1 cellular context compared by ENCODE assay signal in the genomic region with DNA sequence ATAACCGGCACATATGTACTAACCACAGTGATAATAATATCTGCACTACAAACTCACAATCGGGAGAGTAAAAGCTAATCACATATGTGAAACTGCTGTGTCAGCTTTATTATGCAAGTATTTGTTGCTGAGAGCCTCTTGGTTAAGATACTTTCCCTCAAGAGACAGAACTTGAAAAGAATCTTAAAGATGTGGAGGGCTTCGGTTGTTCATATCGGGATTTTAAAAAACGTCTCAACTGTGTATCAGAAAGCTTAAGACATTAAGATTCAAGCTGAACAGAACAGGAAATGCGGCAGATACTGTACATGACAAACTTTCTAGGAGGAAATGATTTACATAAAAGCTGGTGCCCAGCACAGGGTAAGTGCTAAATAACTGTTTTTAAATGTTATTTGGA.
TF ChIP-seq lines count a peak whose summit lies in the region.

No MANE protein-coding gene starts in this region.

TF ChIP-seq in GM23338, 12 proteins besides CTCF, POLR2A, EP300 and RAD21 (continued from another document):
- TF ChIP-seq NANOG (IDR thresholded peaks at IDR 0.05; ENCODE audit: borderline replicate concordance) = no peak
